In genomic region chr5:149962601-149963300, GRCh38 we compare ENCODE assay signal across 1 cellular context.
TF ChIP-seq lines count a peak whose summit lies in the region.

No MANE protein-coding gene starts in this region.

TF ChIP-seq in HEK293, 187 proteins besides CTCF, POLR2A, EP300 and RAD21 (continued from another document):
- no peak for TF ChIP-seq ZNF48 (tag by site-specific recombination; IDR thresholded peaks at IDR 0.05)
- TF ChIP-seq PATZ1 (tag by site-specific recombination; IDR thresholded peaks at IDR 0.05): no peak
- TF ChIP-seq ZBTB20 (tag by site-specific recombination; IDR thresholded peaks at IDR 0.05): no peak
- no peak for TF ChIP-seq ZNF544 (tag by site-specific recombination; IDR thresholded peaks at IDR 0.05)
- TF ChIP-seq ZNF140 (tag by site-specific recombination; IDR thresholded peaks at IDR 0.05): peak; percentile 97
- TF ChIP-seq ZNF433 (tag by site-specific recombination; IDR thresholded peaks at IDR 0.05; ENCODE audit: low read depth): peak; percentile 94
- TF ChIP-seq ZNF10 (tag by site-specific recombination; IDR thresholded peaks at IDR 0.05): no peak; the same call in 1 of the 2 replicates
- TF ChIP-seq ZNF132 (tag by site-specific recombination; IDR thresholded peaks at IDR 0.05; ENCODE audit: borderline replicate concordance): no peak
- no peak for TF ChIP-seq FEZF1 (tag by site-specific recombination; IDR thresholded peaks at IDR 0.05)
- no peak for TF ChIP-seq ZBTB49 (tag by site-specific recombination; IDR thresholded peaks at IDR 0.05; ENCODE audit: low read depth)
- no peak for TF ChIP-seq ZNF704 (tag by site-specific recombination; IDR thresholded peaks at IDR 0.05)
- TF ChIP-seq SCRT1 (tag by site-specific recombination; IDR thresholded peaks at IDR 0.05; ENCODE audit: borderline replicate concordance): no peak
- TF ChIP-seq ZNF843 (tag by site-specific recombination; IDR thresholded peaks at IDR 0.05): no peak
- TF ChIP-seq KLF7 (tag by site-specific recombination; IDR thresholded peaks at IDR 0.05; ENCODE audit: borderline replicate concordance): 0 out of 2 replicates have a peak, but pooled peaks have one; percentile 65
- no peak for TF ChIP-seq ZNF837 (tag by site-specific recombination; IDR thresholded peaks at IDR 0.05)
- TF ChIP-seq SCRT2 (tag by site-specific recombination; IDR thresholded peaks at IDR 0.05): no peak
- peak; percentile 70 for TF ChIP-seq ZNF529 (tag by site-specific recombination; IDR thresholded peaks at IDR 0.05; ENCODE audit: insufficient replicate concordance)
- TF ChIP-seq ZNF23 (tag by site-specific recombination; IDR thresholded peaks at IDR 0.05; ENCODE audit: borderline replicate concordance): no peak
- TF ChIP-seq ZNF658 (tag by site-specific recombination; IDR thresholded peaks at IDR 0.05): no peak
- 0 out of 2 replicates have a peak, but pooled peaks have one; percentile 28 for TF ChIP-seq ZNF121 (tag by site-specific recombination; IDR thresholded peaks at IDR 0.05)
- no peak for TF ChIP-seq ZNF776 (tag by site-specific recombination; IDR thresholded peaks at IDR 0.05; ENCODE audit: borderline replicate concordance)
- no peak for TF ChIP-seq HIC1 (tag by site-specific recombination; IDR thresholded peaks at IDR 0.05)
- TF ChIP-seq ZNF148 (tag by site-specific recombination; IDR thresholded peaks at IDR 0.05; ENCODE audit: borderline replicate concordance): no peak
- peak; percentile 95 for TF ChIP-seq ZNF266 (tag by site-specific recombination; IDR thresholded peaks at IDR 0.05; ENCODE audit: low read depth)
- TF ChIP-seq ZNF449 (tag by site-specific recombination; IDR thresholded peaks at IDR 0.05): no peak
- no peak for TF ChIP-seq ZNF626 (tag by site-specific recombination; IDR thresholded peaks at IDR 0.05)
- TF ChIP-seq ZNF426 (tag by site-specific recombination; IDR thresholded peaks at IDR 0.05): peak; percentile 95
- TF ChIP-seq KLF16 (tag by site-specific recombination; IDR thresholded peaks at IDR 0.05): no peak
- TF ChIP-seq ZNF76 (tag by site-specific recombination; IDR thresholded peaks at IDR 0.05; ENCODE audit: borderline replicate concordance, low read depth): no peak
- TF ChIP-seq REST (tag by site-specific recombination; IDR thresholded peaks at IDR 0.05): peak; percentile 82
- no peak for TF ChIP-seq YY1 (tag by site-specific recombination; IDR thresholded peaks at IDR 0.05)
- no peak for TF ChIP-seq ZSCAN5A (tag by site-specific recombination; IDR thresholded peaks at IDR 0.05)
- peak; percentile 81 for TF ChIP-seq ZXDB (tag by site-specific recombination; IDR thresholded peaks at IDR 0.05)
- TF ChIP-seq ZNF248 (tag by site-specific recombination; IDR thresholded peaks at IDR 0.05): no peak
- TF ChIP-seq ZNF37A (tag by site-specific recombination; IDR thresholded peaks at IDR 0.05): no peak
- TF ChIP-seq ZNF707 (tag by site-specific recombination; IDR thresholded peaks at IDR 0.05): no peak
- TF ChIP-seq ZNF510 (tag by site-specific recombination; IDR thresholded peaks at IDR 0.05; ENCODE audit: insufficient replicate concordance): peak; percentile 84
- 0 out of 2 replicates have a peak, but pooled peaks have one; percentile 4 for TF ChIP-seq GLIS1 (tag by site-specific recombination; IDR thresholded peaks at IDR 0.05)
- no peak for TF ChIP-seq ZNF624 (tag by site-specific recombination; IDR thresholded peaks at IDR 0.05)
- TF ChIP-seq ZNF521 (tag by site-specific recombination; IDR thresholded peaks at IDR 0.05): no peak
- no peak for TF ChIP-seq ZNF274 (IDR thresholded peaks at IDR 0.05; ENCODE audit: low read length)
- TF ChIP-seq ZNF274 (tag by site-specific recombination; IDR thresholded peaks at IDR 0.05; ENCODE audit: borderline replicate concordance): no peak
- TF ChIP-seq ZNF610 (tag by site-specific recombination; IDR thresholded peaks at IDR 0.05; ENCODE audit: borderline replicate concordance): no peak
- TF ChIP-seq ZNF645 (tag by site-specific recombination; IDR thresholded peaks at IDR 0.05): no peak
- TF ChIP-seq ZNF311 (tag by site-specific recombination; IDR thresholded peaks at IDR 0.05; ENCODE audit: borderline replicate concordance): no peak
- no peak for TF ChIP-seq ZNF416 (tag by site-specific recombination; IDR thresholded peaks at IDR 0.05)
- no peak for TF ChIP-seq ZNF114 (tag by site-specific recombination; IDR thresholded peaks at IDR 0.05)
